19 cellular contexts compared by ENCODE assay signal in genomic region chr14:75991753-75992152, GRCh38. TPM values are rescaled to one million over a fixed set of nuclear protein-coding genes. Genes with fewer than 3 reads are reported as not detected.
A peak's percentile ranks its signal among the peaks of the same experiment; 100 is the strongest.
DNase-seq lines count a peak whose midpoint lies in the region; ATAC-seq and TF ChIP-seq lines count a peak whose summit lies in the region.
"Had no signal": no experiment of that assay in that cellular context is flagged by ENCODE, and none has a peak within 500 bp of the region (broad histone marks: within the 10 kb centered on the region; RNA-seq: fewer than 3 reads in every experiment).

No MANE protein-coding gene starts in this region.

- no peak for TF ChIP-seq EP300 in stomach (IDR thresholded peaks at IDR 0.05)

- TF ChIP-seq POLR2A in stomach (IDR thresholded peaks at IDR 0.05) = no peak

- H3K27ac ChIP-seq in ascending aorta (peak overlapping the region; percentile 87 to 100), right cardiac atrium (ENCODE audit: low read length) (peak overlapping the region; percentile 59), stomach (peak overlapping the region in 3 of 5 donors; percentile 21 to 85 (median 38))
- H3K27ac ChIP-seq: brain microvascular endothelial cell, pancreas had no signal

- H3K4me3 ChIP-seq in ascending aorta (no peak overlapping the region), right cardiac atrium (ENCODE audit: low read length) (no peak overlapping the region), stomach (no peak overlapping the region)
- H3K4me3 ChIP-seq: pancreas, thyroid gland had no signal

- DNase-seq in GM03348 (ENCODE audit: low spot score) (peak; percentile 52), ascending aorta (ENCODE audit: low spot score in 2 of 2) (peak in 1 of 2 donors; percentile 85), right cardiac atrium (no peak), stomach (no peak)
- no peak for DNase-seq in activated CD4-positive, alpha-beta T cell treated with anti-CD3 and anti-CD28 coated beads, Interleukin-2, amount 50 U/mL, for 1 hour
- DNase-seq: activated CD4-positive, alpha-beta T cell treated with anti-CD3 and anti-CD28 coated beads for 36 hours; activated CD8-positive, alpha-beta memory T cell treated with anti-CD3 and anti-CD28 coated beads, Interleukin-2, amount 10 ng/mL, durations not matched to agents 7 days and 5 days; activated naive CD8-positive, alpha-beta T cell treated with anti-CD3 and anti-CD28 coated beads for 36 hours; brain microvascular endothelial cell; cortex of kidney; NCI-H1417; NCI-H524 treated with DMSO at 0.1 percent for 48 hours; pancreas; thyroid gland had no signal

- H3K9me3 ChIP-seq in ascending aorta (no peaks in the 10 kb centered on the region), right cardiac atrium (ENCODE audit: control insufficient read depth, low read length) (no peaks in the 10 kb centered on the region), stomach (no peaks in the 10 kb centered on the region)
- H3K9me3 ChIP-seq: pancreas, thyroid gland had no signal

- no peak for ATAC-seq in right cardiac atrium
- no peak for ATAC-seq in HG03097 (IDR thresholded peaks at IDR 0.05; ENCODE audit: low FRiP score, unreplicated experiment)
- ATAC-seq in activated CD4-positive, CD25-positive, alpha-beta regulatory T cell treated with anti-CD3 and anti-CD28 coated beads, Interleukin-2, amount 50 U/mL, for 24 hours = no peak
- ATAC-seq: activated CD4-positive, alpha-beta T cell treated with anti-CD3 and anti-CD28 coated beads for 36 hours; activated CD8-positive, alpha-beta memory T cell treated with anti-CD3 and anti-CD28 coated beads, Interleukin-2, amount 10 ng/mL, durations not matched to agents 7 days and 5 days; activated T-helper 17 cell treated with anti-CD3 and anti-CD28 coated beads, Interleukin-2, amount 50 U/mL, for 72 hours; natural killer cell treated with Interleukin-12 subunit alpha and Interleukin-12 subunit beta and Interleukin-15 and Interleukin-18, amount 100 ng/mL, for 72 hours; pancreas; stimulated activated memory B cell treated with anti-CD40 and anti-IgM and Interleukin-4, amounts not matched to agents 10 μg/mL and 1 μg/mL and 100 μg/mL, for 72 hours had no signal

- no peak for TF ChIP-seq CTCF in ascending aorta (IDR thresholded peaks at IDR 0.05)
- no peak for TF ChIP-seq CTCF in stomach (IDR thresholded peaks at IDR 0.05)

- intact Hi-C loops in ascending aorta (cut with DNase I) = no loop called here
- intact Hi-C loops in right cardiac atrium (cut with DNase I) = no loop called here
- intact Hi-C loops in stomach (cut with DNase I; ENCODE audit: low total_unique reads) = no loop called here

- WGBS in right cardiac atrium = 59% methylated on average over 4 of the region's 4 CpGs
- WGBS in stomach, 5 donors = 57 to 89% (median 80%) methylated on average over 4 of the region's 4 CpGs

- H3K27me3 ChIP-seq in ascending aorta (no peaks in the 10 kb centered on the region), right cardiac atrium (ENCODE audit: control insufficient read depth, insufficient read depth) (no peaks in the 10 kb centered on the region), stomach (no peaks in the 10 kb centered on the region)
- H3K27me3 ChIP-seq: brain microvascular endothelial cell, pancreas, thyroid gland had no signal

- H3K4me1 ChIP-seq in ascending aorta (peaks cover 14 to 70% of the 10 kb centered on the region in 2 donors), right cardiac atrium (ENCODE audit: control insufficient read depth, insufficient read depth, low read length) (peaks cover 2% of the 10 kb centered on the region), stomach (peaks cover 2 to 40% (median 16%) of the 10 kb centered on the region in 4 donors)
- H3K4me1 ChIP-seq: pancreas had no signal

- no peaks in the 10 kb centered on the region for H3K36me3 ChIP-seq in ascending aorta
- H3K36me3 ChIP-seq in stomach = peaks cover 4 to 58% (median 40%) of the 10 kb centered on the region in 4 donors
- H3K36me3 ChIP-seq: brain microvascular endothelial cell had no signal

RNA-seq across cellular contexts. Expression of gene IFT43, which starts 6.2 kb away (rescaled TPM):
- total RNA-seq in ascending aorta = 84.0 TPM
- total RNA-seq in right cardiac atrium = 10 to 100 TPM; 46.1 to 76.2 (median 59.1) TPM
- polyA plus RNA-seq in right cardiac atrium = 58.5 TPM
- total RNA-seq in stomach = 100 to 1,000 TPM in 1 of 5 donors, 10 to 100 TPM in 3, 1 to 10 TPM in 1; 7.6 to 129 (median 37.8) TPM
- polyA plus RNA-seq in stomach = 10 to 100 TPM; 33.0 to 47.0 (median 44.1) TPM

RNA-seq across cellular contexts. Expression of gene TGFB3, which starts 10.0 kb away (rescaled TPM):
- 108 TPM for total RNA-seq in ascending aorta
- 10 to 100 TPM; 33.3 to 76.3 (median 38.7) TPM for total RNA-seq in right cardiac atrium
- 18.0 TPM for polyA plus RNA-seq in right cardiac atrium
- total RNA-seq in stomach = 10 to 100 TPM in 2 of 5 donors, 1 to 10 TPM in 2, not detected in 1; 2.0 to 24.6 (median 13.9) TPM
- polyA plus RNA-seq in stomach = 10 to 100 TPM in 2 of 3 donors, 1 to 10 TPM in 1; 5.7 to 17.6 (median 13.9) TPM

Comparison
In these comparisons a context has a peak if more than half of its experiments do, and no peak if none do; other contexts are left out.
1. H3K27ac ChIP-seq: peak in every context shown above with its lines; median percentile 94 in ascending aorta; 59 in right cardiac atrium; 38 in stomach.